23 cellular contexts compared by ENCODE assay signal in genomic region chr1:181438013-181438412, GRCh38. TPM values are rescaled to one million over a fixed set of nuclear protein-coding genes. Genes with fewer than 3 reads are reported as not detected.
DNase-seq lines count a peak whose midpoint lies in the region; ATAC-seq, FAIRE-seq and TF ChIP-seq lines count a peak whose summit lies in the region.
"Had no signal": no experiment of that assay in that cellular context is flagged by ENCODE, and none has a peak within 500 bp of the region (broad histone marks: within the 10 kb centered on the region; RNA-seq: fewer than 3 reads in every experiment).

No MANE protein-coding gene starts in this region.

- ATAC-seq in GM19455 (IDR thresholded peaks at IDR 0.05; ENCODE audit: unreplicated experiment) (peak; percentile 65), HG02759 (IDR thresholded peaks at IDR 0.05; ENCODE audit: unreplicated experiment) (peak; percentile 77), HG03378 (IDR thresholded peaks at IDR 0.05; ENCODE audit: unreplicated experiment) (peak; percentile 59), GM21390 (IDR thresholded peaks at IDR 0.05; ENCODE audit: unreplicated experiment) (no peak), GM18861 (IDR thresholded peaks at IDR 0.05; ENCODE audit: unreplicated experiment) (no peak)
- ATAC-seq: activated CD4-positive, CD25-positive, alpha-beta regulatory T cell treated with anti-CD3 and anti-CD28 coated beads, Interleukin-2, amount 50 U/mL, for 24 hours; activated CD8-positive, alpha-beta T cell treated with anti-CD3 and anti-CD28 coated beads, Interleukin-2, amount 10 ng/mL, durations not matched to agents 7 days and 5 days; activated naive CD8-positive, alpha-beta T cell treated with anti-CD3 and anti-CD28 coated beads, Interleukin-2, amount 50 U/mL, for 24 hours; stimulated activated naive B cell treated with anti-CD40 and anti-IgM and Interleukin-4, amounts not matched to agents 10 μg/mL and 1 μg/mL and 100 μg/mL, for 72 hours had no signal

- TF ChIP-seq POLR2A in GM12891 (IDR thresholded peaks at IDR 0.05; ENCODE audit: low read depth, low read length), result no peak

- FAIRE-seq in GM12891 (lab: Jason Lieb, UNC), result peak; percentile 74
- FAIRE-seq: endothelial cell of umbilical vein, keratinocyte, RCC 7860 had no signal

- no peak for DNase-seq in GM12891 (ENCODE audit: insufficient read length, low spot score)
- DNase-seq in GF-D8 (lab: John Stamatoyannopoulos, UW), result no peak
- no peak for DNase-seq in HuH-7 (ENCODE audit: low spot score)
- DNase-seq: activated CD8-positive, alpha-beta T cell treated with anti-CD3 and anti-CD28 coated beads, Interleukin-2, amount 10 ng/mL, durations not matched to agents 7 days and 5 days; activated gamma-delta T cell; activated naive CD8-positive, alpha-beta T cell treated with anti-CD3 and anti-CD28 coated beads, Interleukin-2, amount 50 U/mL, for 24 hours; CD4-positive, alpha-beta T cell; EL; NCI-H187; NCI-H526; ovary; spleen; stimulated activated CD4-positive, alpha-beta T cell treated with anti-CD3 and anti-CD28 coated beads, Interleukin-4, amount 100 ng/mL, for 1 hour; stimulated activated naive B cell treated with anti-CD40 and anti-IgM and Interleukin-4, amounts not matched to agents 10 μg/mL and 1 μg/mL and 100 μg/mL, for 72 hours had no signal

TF ChIP-seq in GM12891, 5 proteins besides CTCF, POLR2A, EP300 and RAD21:
- TF ChIP-seq POU2F2 (IDR thresholded peaks at IDR 0.05; ENCODE audit: low read depth, low read length) (0 out of 2 replicates have a peak, but pooled peaks have one; percentile 32), PAX5 (IDR thresholded peaks at IDR 0.05; ENCODE audit: insufficient read depth, low read length, severe bottlenecking) (no peak), POLR2AphosphoS5 (IDR thresholded peaks at IDR 0.05; ENCODE audit: low read depth, low read length) (no peak), SPI1 (IDR thresholded peaks at IDR 0.05; ENCODE audit: low read depth, low read length) (peak; percentile 83)

RNA-seq across cellular contexts. Expression of gene CACNA1E, which starts 45.3 kb away (rescaled TPM):
- polyA plus RNA-seq in GM12891 (2012; ENCODE audit: low read depth, missing spikeins), result 14.1 TPM
- polyA plus RNA-seq: endothelial cell of umbilical vein, keratinocyte had no signal

Comparison
In these comparisons a context has a peak if more than half of its experiments do, and no peak if none do; other contexts are left out.
1. ATAC-seq: peak in GM19455 (single experiment), HG02759 (single experiment) and HG03378 (single experiment); none in GM21390 (single experiment) and GM18861 (single experiment).